In the genomic region with DNA sequence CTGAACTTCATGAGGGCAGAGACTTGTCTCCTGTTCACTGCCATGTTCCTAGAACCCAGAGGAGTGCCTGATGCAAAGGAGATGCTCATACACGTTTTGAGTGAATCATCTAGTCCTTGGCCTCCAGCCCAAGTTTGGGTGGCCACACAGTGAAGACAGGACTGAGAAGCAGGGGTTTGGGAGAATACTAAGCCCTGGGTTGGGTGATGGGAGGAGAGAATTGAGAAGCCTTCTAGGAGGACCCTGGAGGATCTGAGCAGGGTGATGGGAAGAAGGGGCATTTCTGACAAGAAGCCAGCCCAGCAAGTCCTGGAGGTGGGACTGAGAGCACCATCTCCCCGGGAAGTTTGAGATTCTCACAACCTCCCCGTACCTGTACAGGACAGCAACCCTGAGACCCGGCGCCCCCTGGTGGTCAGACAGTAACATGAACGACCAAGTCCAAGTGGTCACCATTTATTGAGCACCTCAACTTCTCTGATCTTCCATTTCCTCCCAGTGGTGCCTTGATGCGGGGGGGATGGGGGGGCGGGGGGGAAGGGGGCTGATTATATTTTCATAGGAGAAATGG, we compare ENCODE assay signal across 8 cellular contexts.
DNase-seq lines count a peak whose midpoint lies in the region; ATAC-seq and TF ChIP-seq lines count a peak whose summit lies in the region.

No MANE protein-coding gene starts in this region.

- TF ChIP-seq CTCF in DOHH2 (IDR thresholded peaks at IDR 0.05; ENCODE audit: low read depth, low read length, poor library complexity, severe bottlenecking) (peak; percentile 67), LNCaP clone FGC (IDR thresholded peaks at IDR 0.05; ENCODE audit: control insufficient read depth, extremely low read depth, insufficient read depth) (peak; percentile 93)

- no peaks in the 10 kb centered on the region for H3K9me2 ChIP-seq in DOHH2 (replicated peaks; ENCODE audit: control insufficient read depth, low read length)

- H3K36me3 ChIP-seq in DOHH2 (ENCODE audit: control insufficient read depth, low read length): peaks cover 21% of the 10 kb centered on the region

- ATAC-seq in GM19397 (IDR thresholded peaks at IDR 0.05; ENCODE audit: unreplicated experiment) (no peak), HG03139 (IDR thresholded peaks at IDR 0.05; ENCODE audit: unreplicated experiment) (no peak)

- H4K20me1 ChIP-seq in DOHH2 (ENCODE audit: control insufficient read depth, insufficient read depth, low read depth, low read length): no peaks in the 10 kb centered on the region

- no peak overlapping the region for H3K27ac ChIP-seq in DOHH2 (ENCODE audit: low read depth, low read length)

- no peak overlapping the region for H3K4me3 ChIP-seq in DOHH2 (ENCODE audit: low read length)
- no peak overlapping the region for H3K4me3 ChIP-seq in LNCaP clone FGC (ENCODE audit: low read depth, low read length)

- no peaks in the 10 kb centered on the region for H3F3A ChIP-seq in DOHH2 (ENCODE audit: control insufficient read depth, insufficient read depth)

- no peak overlapping the region for H3K4me2 ChIP-seq in DOHH2 (ENCODE audit: low read length)

- DNase-seq in LNCaP clone FGC (ENCODE audit: low read depth): no peak
- DNase-seq in T-helper 22 cell (ENCODE audit: low read depth): peak; percentile 21
- peak; percentile 65 for DNase-seq in astrocyte of the hippocampus (ENCODE audit: low read depth, low spot score)
- peak in 36 of 51 donors; percentile 3 to 70 (median 21) for DNase-seq in hypothalamus (lab: John Stamatoyannopoulos, UW)
- peak; percentile 43 to 71 (median 70) for DNase-seq in stimulated activated CD4-positive, alpha-beta T cell treated with anti-CD3 and anti-CD28 coated beads, Interleukin-12 subunit alpha, Interleukin-12 subunit beta, amount 100 ng/mL, for 48 hours (ENCODE audit: low read depth in 2 of 3, low spot score in 1 of 3)

- peaks cover 6% of the 10 kb centered on the region; the same call in 1 of the 2 replicates for H3K79me2 ChIP-seq in DOHH2 (ENCODE audit: control insufficient read depth, low read length)

- no peaks in the 10 kb centered on the region for H3K9me3 ChIP-seq in DOHH2 (ENCODE audit: control insufficient read depth, insufficient read depth, low read length)

- no peaks in the 10 kb centered on the region for H3K27me3 ChIP-seq in DOHH2 (ENCODE audit: control insufficient read depth, low read length)

- H3K4me1 ChIP-seq in DOHH2 (ENCODE audit: control insufficient read depth, low read length): peaks cover 6% of the 10 kb centered on the region
